ENCODE assay signal across 8 cellular contexts in the genomic region with DNA sequence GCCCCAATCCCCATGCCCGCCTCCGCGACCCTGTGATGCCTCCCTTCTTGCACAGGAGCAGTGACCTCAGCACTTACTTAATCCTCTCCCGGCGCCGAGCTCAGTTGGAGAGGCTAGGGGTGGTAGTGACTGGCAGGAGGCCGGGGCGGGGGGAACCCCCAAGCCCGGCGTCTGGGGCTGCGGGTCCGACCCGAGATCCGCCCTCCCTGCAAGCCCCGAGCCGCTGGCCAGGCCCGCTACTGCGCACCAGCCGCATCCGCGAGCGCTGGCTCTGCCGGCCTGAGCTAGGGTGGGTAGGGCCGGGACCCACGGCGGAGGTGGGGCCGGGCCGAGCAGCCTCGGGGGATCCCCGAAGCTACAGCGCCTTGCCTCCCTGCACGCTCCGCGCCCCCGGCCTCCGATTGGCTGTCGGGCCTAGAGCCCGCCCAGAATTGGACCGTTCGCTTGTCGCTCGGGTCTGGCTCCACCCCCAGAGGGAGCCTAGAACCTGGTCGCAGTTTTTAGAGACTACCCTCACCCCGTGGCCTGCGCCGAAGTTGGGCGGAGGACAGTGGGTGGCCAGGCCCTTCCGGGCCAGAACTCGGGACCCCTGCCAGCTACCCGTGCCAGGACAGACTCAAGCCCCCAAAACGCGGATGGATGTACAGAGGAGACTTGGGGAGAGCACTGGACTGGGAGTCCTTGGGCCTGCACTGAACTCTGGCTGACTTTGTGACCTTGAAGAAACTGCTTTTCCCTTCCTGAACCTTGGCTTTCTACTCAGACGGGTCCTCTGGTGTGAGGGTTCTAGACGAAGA. TPM values are rescaled to one million over a fixed set of nuclear protein-coding genes. Genes with fewer than 3 reads are reported as not detected.
A peak's percentile ranks its signal among the peaks of the same experiment; 100 is the strongest.
DNase-seq lines count a peak whose midpoint lies in the region; ATAC-seq and TF ChIP-seq lines count a peak whose summit lies in the region.

TSS of gene C3orf18 (minus strand) at position 362 of the 797 bp plus-strand sequence. CDS start 2,048 bp downstream, outside the sequence.

- peak within 1 kb of the TSS; percentile 93 for H3K4me3 Mint-ChIP-seq in activated T-helper 17 cell treated with anti-CD3 and anti-CD28 coated beads, Interleukin-2, amount 50 U/mL, for 72 hours
- peak within 1 kb of the TSS; percentile 96 for H3K4me3 Mint-ChIP-seq in natural killer cell
- peak within 1 kb of the TSS; percentile 88 to 97 for H3K4me3 Mint-ChIP-seq in stimulated activated naive B cell treated with anti-CD40 and anti-IgM and Interleukin-4, amounts not matched to agents 10 μg/mL and 1 μg/mL and 100 μg/mL, for 72 hours

- no peaks in the 10 kb centered on the region for H3K9me3 Mint-ChIP-seq in activated T-helper 17 cell treated with anti-CD3 and anti-CD28 coated beads, Interleukin-2, amount 50 U/mL, for 72 hours
- no peaks in the 10 kb centered on the region for H3K9me3 Mint-ChIP-seq in natural killer cell
- no peaks in the 10 kb centered on the region for H3K9me3 Mint-ChIP-seq in stimulated activated naive B cell treated with anti-CD40 and anti-IgM and Interleukin-4, amounts not matched to agents 10 μg/mL and 1 μg/mL and 100 μg/mL, for 72 hours

- peaks cover 27% of the 10 kb centered on the region for H3K4me1 Mint-ChIP-seq in activated T-helper 17 cell treated with anti-CD3 and anti-CD28 coated beads, Interleukin-2, amount 50 U/mL, for 72 hours
- peaks cover 26 to 58% of the 10 kb centered on the region in 2 donors for H3K4me1 Mint-ChIP-seq in natural killer cell
- H3K4me1 Mint-ChIP-seq in stimulated activated naive B cell treated with anti-CD40 and anti-IgM and Interleukin-4, amounts not matched to agents 10 μg/mL and 1 μg/mL and 100 μg/mL, for 72 hours = peaks cover 34 to 53% of the 10 kb centered on the region in 2 donors

- no peak for TF ChIP-seq CTCF in natural killer cell (IDR thresholded peaks at IDR 0.05)

- H3K27me3 Mint-ChIP-seq in activated T-helper 17 cell treated with anti-CD3 and anti-CD28 coated beads, Interleukin-2, amount 50 U/mL, for 72 hours = no peaks in the 10 kb centered on the region
- H3K27me3 Mint-ChIP-seq in natural killer cell (ENCODE audit: low read depth in 2 of 2) = no peaks in the 10 kb centered on the region
- no peaks in the 10 kb centered on the region for H3K27me3 Mint-ChIP-seq in stimulated activated naive B cell treated with anti-CD40 and anti-IgM and Interleukin-4, amounts not matched to agents 10 μg/mL and 1 μg/mL and 100 μg/mL, for 72 hours

- intact Hi-C loops in natural killer cell (cut with micrococcal nuclease) = no loop called here

- ATAC-seq in GM19468 (IDR thresholded peaks at IDR 0.05; ENCODE audit: extremely low read depth, unreplicated experiment) = peak; percentile 92
- peak; percentile 83 for ATAC-seq in activated T-helper 17 cell treated with anti-CD3 and anti-CD28 coated beads, Interleukin-2, amount 50 U/mL, for 72 hours (replicated peaks)
- peak; percentile 76 to 91 (median 84) for ATAC-seq in natural killer cell
- peak; percentile 83 for ATAC-seq in stimulated activated naive B cell treated with anti-CD40 and anti-IgM and Interleukin-4, amounts not matched to agents 10 μg/mL and 1 μg/mL and 100 μg/mL, for 72 hours (replicated peaks)

- H3K36me3 Mint-ChIP-seq in activated T-helper 17 cell treated with anti-CD3 and anti-CD28 coated beads, Interleukin-2, amount 50 U/mL, for 72 hours (ENCODE audit: low read depth) = peaks cover 47% of the 10 kb centered on the region
- no peaks in the 10 kb centered on the region for H3K36me3 Mint-ChIP-seq in natural killer cell
- H3K36me3 Mint-ChIP-seq in stimulated activated naive B cell treated with anti-CD40 and anti-IgM and Interleukin-4, amounts not matched to agents 10 μg/mL and 1 μg/mL and 100 μg/mL, for 72 hours = peaks cover 19 to 21% of the 10 kb centered on the region in 2 donors

- peak; percentile 82 for DNase-seq in COLO668 (lab: John Stamatoyannopoulos, UW; ENCODE audit: unreplicated experiment)
- peak; percentile 69 for DNase-seq in HT1080 (ENCODE audit: low read depth)
- peak; percentile 95 for DNase-seq in RPMI8226
- DNase-seq in fibroblast of peridontal ligament (ENCODE audit: extremely low read depth) = peak; percentile 85
- peak; percentile 93 for DNase-seq in natural killer cell
- peak; percentile 95 for DNase-seq in stimulated activated naive B cell treated with anti-CD40 and anti-IgM and Interleukin-4, amounts not matched to agents 10 μg/mL and 1 μg/mL and 100 μg/mL, for 72 hours

- H3K27ac Mint-ChIP-seq in activated T-helper 17 cell treated with anti-CD3 and anti-CD28 coated beads, Interleukin-2, amount 50 U/mL, for 72 hours = peak within 1 kb of the TSS; percentile 92
- H3K27ac Mint-ChIP-seq in natural killer cell = peak within 1 kb of the TSS; percentile 95 to 96
- H3K27ac Mint-ChIP-seq in stimulated activated naive B cell treated with anti-CD40 and anti-IgM and Interleukin-4, amounts not matched to agents 10 μg/mL and 1 μg/mL and 100 μg/mL, for 72 hours = peak within 1 kb of the TSS; percentile 98

RNA-seq across cellular contexts. Expression of gene C3orf18, which starts in this region (rescaled TPM):
- 1.9 and 2.5 TPM in 2 replicates for total RNA-seq in HT1080 (2014; rRNA removed; shearing (Covaris generic))
- polyA plus RNA-seq in HT1080 (2015; cell fraction: cytosol; rRNA removed) = 1.2 and 1.3 TPM in 2 replicates
- polyA plus RNA-seq in HT1080 (2015; cell fraction: nucleus; rRNA removed) = 2.1 and 4.8 TPM in 2 replicates
- total RNA-seq in activated T-helper 17 cell treated with anti-CD3 and anti-CD28 coated beads, Interleukin-2, amount 50 U/mL, for 72 hours = 10 to 100 TPM; 17.3 to 50.8 TPM
- 10 to 100 TPM in 2 of 3 donors, 1 to 10 TPM in 1; 7.5 to 15.3 (median 11.7) TPM for total RNA-seq in natural killer cell

Comparison
In these comparisons a context has a peak if more than half of its experiments do, and no peak if none do; other contexts are left out.
1. Peak in every context shown above with its lines: DNase-seq and ATAC-seq.